13 cellular contexts compared by ENCODE assay signal in genomic region chr6:113447088-113447831, GRCh38.
DNase-seq lines count a peak whose midpoint lies in the region; ATAC-seq and TF ChIP-seq lines count a peak whose summit lies in the region.
"Had no signal": no experiment of that assay in that cellular context is flagged by ENCODE, and none has a peak within 500 bp of the region (broad histone marks: within the 10 kb centered on the region; RNA-seq: fewer than 3 reads in every experiment).

No MANE protein-coding gene starts in this region.

- H2AFZ ChIP-seq in GM23248 (no peak overlapping the region), PC-9 (no peak overlapping the region)

- H4K20me1 ChIP-seq in GM23248 (ENCODE audit: insufficient read depth) (no peaks in the 10 kb centered on the region), PC-9 (ENCODE audit: insufficient read depth) (no peaks in the 10 kb centered on the region)

- H3K36me3 ChIP-seq in GM23248 (ENCODE audit: low read depth) (no peaks in the 10 kb centered on the region), PC-9 (ENCODE audit: low read depth) (no peaks in the 10 kb centered on the region)
- H3K36me3 ChIP-seq: adrenal gland, heart right ventricle had no signal

- H3K27me3 ChIP-seq in GM23248 (replicated peaks; ENCODE audit: insufficient read depth) (no peaks in the 10 kb centered on the region), PC-9 (ENCODE audit: insufficient read depth, low read depth) (no peaks in the 10 kb centered on the region)
- H3K27me3 ChIP-seq: adrenal gland, heart right ventricle had no signal

- H3K36me3 Mint-ChIP-seq in activated naive CD8-positive, alpha-beta T cell treated with anti-CD3 and anti-CD28 coated beads, Interleukin-2, amount 50 U/mL, for 24 hours (ENCODE audit: low read depth), result no peaks in the 10 kb centered on the region
- H3K36me3 Mint-ChIP-seq: WTC11 had no signal

- 20 to 23% methylated on average over 5 of the region's 5 CpGs for WGBS in GM23248 (ENCODE audit: low coverage in 1 of 2, low lambda C conversion rate in 2 of 2, missing lambda C conversion rate in 2 of 2), 2 experiments

- intact Hi-C loops in PC-9 (cut with micrococcal nuclease; ENCODE audit: unreplicated experiment) (no loop called here), sciatic nerve (cut with DNase I) (no loop called here)

- CTCF ChIA-PET in PC-9 (lab: Charles Lee), result interaction anchor here (0.6 kb wide), 1 partner anchor 21 kb away, joined by 3 read pairs; no protein-coding TSS in a partner anchor

- no peak for TF ChIP-seq CTCF in PC-9 (conservative IDR thresholded peaks at IDR 0.05)
- TF ChIP-seq CTCF in epithelial cell of proximal tubule (conservative IDR thresholded peaks at IDR 0.05; ENCODE audit: low read depth, low read length), result no peak

- H3K9me3 ChIP-seq in GM23248 (ENCODE audit: low read depth) (no peaks in the 10 kb centered on the region), PC-9 (ENCODE audit: insufficient read depth, low read depth) (peaks cover 39% of the 10 kb centered on the region)
- H3K9me3 ChIP-seq: adrenal gland had no signal

- H3K9me3 Mint-ChIP-seq in activated naive CD8-positive, alpha-beta T cell treated with anti-CD3 and anti-CD28 coated beads, Interleukin-2, amount 50 U/mL, for 24 hours, result no peaks in the 10 kb centered on the region
- H3K9me3 Mint-ChIP-seq: WTC11 had no signal

- peak; percentile 72 for ATAC-seq in sciatic nerve
- no peak for ATAC-seq in GM21723 (IDR thresholded peaks at IDR 0.05; ENCODE audit: unreplicated experiment)
- ATAC-seq in activated naive CD8-positive, alpha-beta T cell treated with anti-CD3 and anti-CD28 coated beads, Interleukin-2, amount 50 U/mL, for 24 hours, result no peak
- ATAC-seq in GM19463 (IDR thresholded peaks at IDR 0.05; ENCODE audit: unreplicated experiment), result no peak
- ATAC-seq: WTC11 had no signal

- no peaks in the 10 kb centered on the region for H3K9me2 ChIP-seq in GM23248 (ENCODE audit: insufficient read depth)
- H3K9me2 ChIP-seq in PC-9 (ENCODE audit: insufficient read depth), result no peaks in the 10 kb centered on the region

- H3K27me3 Mint-ChIP-seq in activated naive CD8-positive, alpha-beta T cell treated with anti-CD3 and anti-CD28 coated beads, Interleukin-2, amount 50 U/mL, for 24 hours, result no peaks in the 10 kb centered on the region

- H3K79me2 ChIP-seq in GM23248 (ENCODE audit: insufficient read depth) (no peaks in the 10 kb centered on the region), PC-9 (ENCODE audit: low read depth) (no peaks in the 10 kb centered on the region)

- H3K4me1 ChIP-seq in GM23248 (ENCODE audit: insufficient read depth) (peaks cover 38% of the 10 kb centered on the region), PC-9 (replicated peaks; ENCODE audit: insufficient read depth) (peaks cover 23% of the 10 kb centered on the region)

- no peak overlapping the region for H3K4me3 ChIP-seq in GM23248
- H3K4me3 ChIP-seq in PC-9, result no peak overlapping the region; the same call in 1 of the 2 replicates
- H3K4me3 ChIP-seq in epithelial cell of proximal tubule (ENCODE audit: low read depth, low read length), result no peak overlapping the region
- H3K4me3 ChIP-seq: adrenal gland, heart right ventricle had no signal

- 0 out of 2 replicates have a peak overlapping the region, but pooled peaks have one; percentile 6 for H3K9ac ChIP-seq in GM23248

- H3K4me1 Mint-ChIP-seq in activated naive CD8-positive, alpha-beta T cell treated with anti-CD3 and anti-CD28 coated beads, Interleukin-2, amount 50 U/mL, for 24 hours, result peaks cover 7% of the 10 kb centered on the region
- H3K4me1 Mint-ChIP-seq: WTC11 had no signal

- peaks cover 26% of the 10 kb centered on the region for H3F3A ChIP-seq in GM23248 (ENCODE audit: insufficient read depth)
- peaks cover 11% of the 10 kb centered on the region for H3F3A ChIP-seq in PC-9 (ENCODE audit: insufficient read depth, low read depth)

- no peak overlapping the region for H3K27ac Mint-ChIP-seq in activated naive CD8-positive, alpha-beta T cell treated with anti-CD3 and anti-CD28 coated beads, Interleukin-2, amount 50 U/mL, for 24 hours
- H3K27ac Mint-ChIP-seq: WTC11 had no signal

- BruUV-seq in PC-9 (replicated peaks; lab: Mats Ljungman, UMichigan), result no TSS peak

- in situ Hi-C loops in GM23248 (cut with MboI), result no loop called here

- DNase-seq in GM23248 (peak; percentile 90), PC-9 (peak in 1 of 2 experiments; percentile 77), epithelial cell of proximal tubule (ENCODE audit: low read depth) (peak; percentile 75), sciatic nerve (ENCODE audit: low spot score) (no peak), NCI-H2171 treated with DMSO at 0.1 percent for 48 hours (lab: John Stamatoyannopoulos, UW) (no peak)
- no peak for DNase-seq in activated naive CD8-positive, alpha-beta T cell treated with anti-CD3 and anti-CD28 coated beads, Interleukin-2, amount 50 U/mL, for 24 hours
- DNase-seq: heart right ventricle, NCI-H345 had no signal

- H3K4me2 ChIP-seq in GM23248 (ENCODE audit: unreplicated experiment) (peak overlapping the region; percentile 29), PC-9 (peak overlapping the region; percentile 3; the same call in 1 of the 2 replicates)

- POLR2A ChIA-PET in PC-9 (lab: Charles Lee; ENCODE audit: unreplicated experiment), result no interaction called here

- H3K27ac ChIP-seq in GM23248, result peak overlapping the region; percentile 77
- H3K27ac ChIP-seq in PC-9, result peak overlapping the region; percentile 34
- H3K27ac ChIP-seq: adrenal gland had no signal

- H3K4me3 Mint-ChIP-seq in activated naive CD8-positive, alpha-beta T cell treated with anti-CD3 and anti-CD28 coated beads, Interleukin-2, amount 50 U/mL, for 24 hours, result no peak overlapping the region
- H3K4me3 Mint-ChIP-seq: nephron, WTC11 had no signal

Comparison
In these comparisons a context has a peak if more than half of its experiments do, and no peak if none do; other contexts are left out.
1. DNase-seq: peak in GM23248 (single experiment) and epithelial cell of proximal tubule (single experiment); none in sciatic nerve (single experiment), activated naive CD8-positive, alpha-beta T cell treated with anti-CD3 and anti-CD28 coated beads, Interleukin-2, amount 50 U/mL, for 24 hours (single experiment) and NCI-H2171 treated with DMSO at 0.1 percent for 48 hours (single experiment).